30 cellular contexts compared by ENCODE assay signal in genomic region chr12:124286946-124287345, GRCh38. TPM values are rescaled to one million over a fixed set of nuclear protein-coding genes. Genes with fewer than 3 reads are reported as not detected.
"Had no signal": no experiment of that assay in that cellular context is flagged by ENCODE, and none has a peak within 500 bp of the region (broad histone marks: within the 10 kb centered on the region; RNA-seq: fewer than 3 reads in every experiment).

No MANE protein-coding gene starts in this region.

- ATAC-seq: activated CD4-positive, alpha-beta T cell treated with anti-CD3 and anti-CD28 coated beads for 36 hours; activated CD8-positive, alpha-beta memory T cell treated with anti-CD3 and anti-CD28 coated beads, Interleukin-2, amount 10 ng/mL, durations not matched to agents 7 days and 5 days; activated CD8-positive, alpha-beta T cell treated with anti-CD3 and anti-CD28 coated beads, Interleukin-2, amount 10 ng/mL, durations not matched to agents 7 days and 5 days; activated naive CD8-positive, alpha-beta T cell treated with anti-CD3 and anti-CD28 coated beads, Interleukin-2, amount 50 U/mL, for 24 hours; effector memory CD8-positive, alpha-beta T cell; gastroesophageal sphincter; T-helper 17 cell had no signal

- H3K27ac ChIP-seq: adrenal gland, esophagus muscularis mucosa, gastroesophageal sphincter had no signal

- DNase-seq: activated CD4-positive, alpha-beta memory T cell treated with anti-CD3 and anti-CD28 coated beads for 36 hours; activated CD4-positive, alpha-beta T cell treated with anti-CD3 and anti-CD28 coated beads for 36 hours; activated CD4-positive, alpha-beta T cell treated with anti-CD3 and anti-CD28 coated beads, Interleukin-2, amount 10 ng/mL, durations not matched to agents 24 days and 14 days; activated CD4-positive, CD25-positive, alpha-beta regulatory T cell; activated CD4-positive, CD25-positive, alpha-beta regulatory T cell treated with anti-CD3 and anti-CD28 coated beads, Interleukin-2, amount 50 U/mL, for 72 hours; activated CD8-positive, alpha-beta memory T cell treated with anti-CD3 and anti-CD28 coated beads, Interleukin-2, amount 10 ng/mL, durations not matched to agents 7 days and 5 days; activated CD8-positive, alpha-beta memory T cell treated with anti-CD3 and anti-CD28 coated beads, Interleukin-2, amount 50 U/mL, for 4 hours; activated CD8-positive, alpha-beta T cell treated with anti-CD3 and anti-CD28 coated beads, Interleukin-2, amount 10 ng/mL, durations not matched to agents 7 days and 5 days; activated effector memory CD4-positive, alpha-beta T cell treated with anti-CD3 and anti-CD28 coated beads, Interleukin-2, amount 50 U/mL, for 16 hours; activated naive CD4-positive, alpha-beta T cell treated with anti-CD3 and anti-CD28 coated beads for 36 hours; activated naive CD8-positive, alpha-beta T cell treated with anti-CD3 and anti-CD28 coated beads for 36 hours; activated naive CD8-positive, alpha-beta T cell treated with anti-CD3 and anti-CD28 coated beads, Interleukin-2, amount 50 U/mL, for 24 hours; activated T-cell treated with anti-CD3 and anti-CD28 coated beads, Interleukin-2, amount 50 U/mL, for 1 hour; activated T-cell treated with anti-CD3 and anti-CD28 coated beads, Interleukin-2, amount 50 U/mL, for 48 hours; adrenal gland; cortex of kidney; dermis blood vessel endothelial cell; effector CD4-positive, alpha-beta T cell; effector memory CD8-positive, alpha-beta T cell; erythroblast; hippocampal formation; T-helper 17 cell had no signal

- H3K27me3 ChIP-seq: adrenal gland, gastroesophageal sphincter had no signal

- H3K4me3 ChIP-seq: adrenal gland, esophagus muscularis mucosa, gastroesophageal sphincter had no signal

- H3K9me3 ChIP-seq: adrenal gland had no signal

- H3K36me3 ChIP-seq: adrenal gland, esophagus muscularis mucosa, gastroesophageal sphincter had no signal

- FAIRE-seq: bronchial epithelial cell, colon had no signal

RNA-seq across cellular contexts. Expression of gene RFLNA, which starts 7.9 kb away (rescaled TPM):
- total RNA-seq: activated CD4-positive, alpha-beta memory T cell treated with anti-CD3 and anti-CD28 coated beads for 36 hours; activated CD4-positive, alpha-beta T cell treated with anti-CD3 and anti-CD28 coated beads for 36 hours; activated CD4-positive, alpha-beta T cell treated with anti-CD3 and anti-CD28 coated beads, Interleukin-2, amount 10 ng/mL, durations not matched to agents 24 days and 14 days; activated CD8-positive, alpha-beta memory T cell treated with anti-CD3 and anti-CD28 coated beads for 36 hours; activated CD8-positive, alpha-beta memory T cell treated with anti-CD3 and anti-CD28 coated beads, Interleukin-2, amount 10 ng/mL, durations not matched to agents 7 days and 5 days; activated CD8-positive, alpha-beta T cell treated with anti-CD3 and anti-CD28 coated beads, Interleukin-2, amount 10 ng/mL, durations not matched to agents 7 days and 5 days; activated naive CD4-positive, alpha-beta T cell treated with anti-CD3 and anti-CD28 coated beads for 36 hours; activated naive CD8-positive, alpha-beta T cell treated with anti-CD3 and anti-CD28 coated beads for 36 hours; activated T-helper 1 cell treated with anti-CD3 and anti-CD28 coated beads, Interleukin-12 subunit alpha, Interleukin-12 subunit beta, Interleukin-2, Interleukin-4 antibody, amounts not matched to agents 30 ng/mL and 10 ng/mL and 1 ng/mL, durations not matched to agents 14 hours and 24 hours and 36 hours; activated T-helper 2 cell treated with anti-CD3 and anti-CD28 coated beads, Interferon-gamma antibody, Interleukin-2, Interleukin-4, amounts not matched to agents 10 μg/mL and 5 μg/mL and 100 μg/mL, durations not matched to agents 14 hours and 24 hours and 36 hours; bronchial epithelial cell; cardiac septum; T-helper 17 cell had no signal
